ENCODE assay signal across 9 cellular contexts in genomic region chr2:136248907-136249306, GRCh38.
"Had no signal": no experiment of that assay in that cellular context is flagged by ENCODE, and none has a peak within 500 bp of the region (broad histone marks: within the 10 kb centered on the region; RNA-seq: fewer than 3 reads in every experiment).

No MANE protein-coding gene starts in this region.

- H3K36me3 Mint-ChIP-seq: activated naive CD4-positive, alpha-beta T cell treated with anti-CD3 and anti-CD28 coated beads, Interleukin-2, amount 50 U/mL, for 24 hours had no signal

- H3K4me3 Mint-ChIP-seq: activated naive CD4-positive, alpha-beta T cell treated with anti-CD3 and anti-CD28 coated beads, Interleukin-2, amount 50 U/mL, for 24 hours had no signal

- DNase-seq: activated CD4-positive, CD25-positive, alpha-beta regulatory T cell treated with anti-CD3 and anti-CD28 coated beads, Interleukin-2, amount 50 U/mL, for 72 hours; activated effector memory CD4-positive, alpha-beta T cell treated with Interleukin-2 at 50 U/mL for 16 hours; activated T-cell treated with anti-CD3 and anti-CD28 coated beads, Interleukin-2, amount 50 U/mL, for 1 hour; islet precursor cell; ovary; spleen; T1000; thyroid gland had no signal

- H3K27ac Mint-ChIP-seq: activated naive CD4-positive, alpha-beta T cell treated with anti-CD3 and anti-CD28 coated beads, Interleukin-2, amount 50 U/mL, for 24 hours had no signal

- H3K27me3 Mint-ChIP-seq: activated naive CD4-positive, alpha-beta T cell treated with anti-CD3 and anti-CD28 coated beads, Interleukin-2, amount 50 U/mL, for 24 hours had no signal

- H3K9me3 Mint-ChIP-seq: activated naive CD4-positive, alpha-beta T cell treated with anti-CD3 and anti-CD28 coated beads, Interleukin-2, amount 50 U/mL, for 24 hours had no signal
